ENCODE assay signal across 18 cellular contexts in the genomic region with DNA sequence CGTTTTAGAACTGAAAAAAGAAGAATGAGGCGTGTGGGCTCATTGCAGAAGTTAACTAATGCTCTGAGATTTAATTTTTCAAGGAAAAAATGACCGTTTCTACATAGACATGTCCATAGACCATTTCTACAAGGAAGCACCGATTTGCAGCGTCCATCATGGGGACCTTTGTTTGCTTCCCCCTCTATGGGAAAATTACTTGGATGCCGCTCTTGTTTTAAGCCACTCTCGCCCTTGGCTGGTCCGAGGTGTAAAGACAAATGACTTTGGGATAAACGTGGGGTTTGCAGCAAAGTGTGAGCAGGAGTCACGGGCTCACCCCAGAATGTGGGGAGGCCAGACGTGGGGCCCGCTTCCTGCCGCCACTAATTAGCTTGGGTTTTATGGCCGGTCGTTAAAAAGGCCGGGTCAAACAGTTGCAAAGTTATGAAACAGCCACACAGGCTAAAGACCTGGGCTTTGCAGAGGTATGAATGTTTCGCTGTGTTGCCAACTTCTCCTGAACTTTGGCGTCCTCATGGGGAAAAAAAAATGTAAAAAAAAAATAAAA.
A peak's percentile ranks its signal among the peaks of the same experiment; 100 is the strongest.
DNase-seq lines count a peak whose midpoint lies in the region; TF ChIP-seq lines count a peak whose summit lies in the region.
"Had no signal": no experiment of that assay in that cellular context is flagged by ENCODE, and none has a peak within 500 bp of the region (broad histone marks: within the 10 kb centered on the region; RNA-seq: fewer than 3 reads in every experiment).

No MANE protein-coding gene starts in this region.

- H3K36me3 Mint-ChIP-seq in endodermal cell (ENCODE audit: low read depth) (no peaks in the 10 kb centered on the region), nephron progenitor cell (ENCODE audit: low read depth) (no peaks in the 10 kb centered on the region), type B pancreatic cell (no peaks in the 10 kb centered on the region)

- TF ChIP-seq CTCF in endodermal cell (conservative IDR thresholded peaks at IDR 0.05): no peak
- no peak for TF ChIP-seq CTCF in nephron progenitor cell (IDR thresholded peaks at IDR 0.05)
- TF ChIP-seq CTCF in type B pancreatic cell (conservative IDR thresholded peaks at IDR 0.05): no peak

- H3K27me3 Mint-ChIP-seq in endodermal cell (ENCODE audit: insufficient read depth): peaks cover 2% of the 10 kb centered on the region
- H3K27me3 Mint-ChIP-seq in nephron progenitor cell (ENCODE audit: low read depth, poor library complexity): peaks cover 8% of the 10 kb centered on the region
- H3K27me3 Mint-ChIP-seq in type B pancreatic cell: peaks cover 11% of the 10 kb centered on the region

- no peak overlapping the region for H3K27ac ChIP-seq in endodermal cell (ENCODE audit: low read depth, low read length)
- H3K27ac ChIP-seq: GM23248, KMS-11 had no signal

- H3K4me1 ChIP-seq in endodermal cell (ENCODE audit: control insufficient read depth, insufficient read depth, low read length): no peaks in the 10 kb centered on the region
- H3K4me1 ChIP-seq: BE2C had no signal

- DNase-seq in KBM-7 (peak; percentile 76), endodermal cell (peak; percentile 38), nephron progenitor cell (peak; percentile 29), type B pancreatic cell (ENCODE audit: extremely low spot score, unreplicated experiment) (peak; percentile 45), middle frontal gyrus (ENCODE audit: extremely low spot score, low spot score) (no peak), NCI-H2107 treated with DMSO at 0.1 percent for 48 hours (lab: John Stamatoyannopoulos, UW; ENCODE audit: unreplicated experiment) (no peak)
- no peak for DNase-seq in stimulated activated CD4-positive, alpha-beta T cell treated with anti-CD3 and anti-CD28 coated beads, Interleukin-2, amount 100 ng/mL, for 24 hours
- DNase-seq: BE2C, DMS53, EL, GM23248, NCI-H1417, NCI-H1694 treated with DMSO at 0.1 percent for 48 hours, NCI-H2081 treated with DMSO at 0.1 percent for 48 hours, NCI-H446, NCI-H526, OCI-M1 had no signal

- H3K9ac ChIP-seq in endodermal cell (ENCODE audit: extremely low read depth, low read length, poor library complexity, severe bottlenecking): no peak overlapping the region
- H3K9ac ChIP-seq: GM23248, KMS-11 had no signal

- H3K4me1 Mint-ChIP-seq in endodermal cell (no peaks in the 10 kb centered on the region), nephron progenitor cell (peaks cover 28% of the 10 kb centered on the region), type B pancreatic cell (ENCODE audit: unreplicated experiment) (no peaks in the 10 kb centered on the region)

- no peak overlapping the region for H3K4me3 ChIP-seq in endodermal cell (ENCODE audit: low read length)
- H3K4me3 ChIP-seq: GM23248 had no signal

- H3K9me3 Mint-ChIP-seq in endodermal cell: no peaks in the 10 kb centered on the region
- peaks cover 10% of the 10 kb centered on the region for H3K9me3 Mint-ChIP-seq in nephron progenitor cell
- H3K9me3 Mint-ChIP-seq in type B pancreatic cell: no peaks in the 10 kb centered on the region

- H3K27me3 ChIP-seq in endodermal cell (ENCODE audit: control insufficient read depth, insufficient read depth, low read length, poor library complexity, severe bottlenecking): no peaks in the 10 kb centered on the region
- H3K27me3 ChIP-seq: BE2C had no signal

- H3K36me3 ChIP-seq in endodermal cell (ENCODE audit: control insufficient read depth, insufficient read depth, low read length): no peaks in the 10 kb centered on the region
- H3K36me3 ChIP-seq: BE2C had no signal

- H3K9me3 ChIP-seq in endodermal cell (ENCODE audit: control insufficient read depth, low read length): no peaks in the 10 kb centered on the region
- H3K9me3 ChIP-seq: BE2C had no signal

- no peak overlapping the region for H3K4me3 Mint-ChIP-seq in endodermal cell
- no peak overlapping the region for H3K4me3 Mint-ChIP-seq in nephron progenitor cell
- no peak overlapping the region for H3K4me3 Mint-ChIP-seq in type B pancreatic cell

- in situ Hi-C loops in KBM-7 (cut with MboI; ENCODE audit: low pct_unique_long_range_greater_than_20kb, low sequenced_read_pairs): no loop called here

- H3K27ac Mint-ChIP-seq in endodermal cell (no peak overlapping the region), nephron progenitor cell (no peak overlapping the region), type B pancreatic cell (no peak overlapping the region)

- WGBS in endodermal cell (ENCODE audit: insufficient coverage in 1 of 2, insufficient read length in 1 of 2), 2 experiments: 85 to 91% methylated on average over 13 to 17 of the region's 18 CpGs

Comparison
In these comparisons a context has a peak if more than half of its experiments do, and no peak if none do; other contexts are left out.
1. DNase-seq: peak in KBM-7 (single experiment), endodermal cell (single experiment), nephron progenitor cell (single experiment) and type B pancreatic cell (single experiment); none in middle frontal gyrus (single experiment), NCI-H2107 treated with DMSO at 0.1 percent for 48 hours (single experiment) and stimulated activated CD4-positive, alpha-beta T cell treated with anti-CD3 and anti-CD28 coated beads, Interleukin-2, amount 100 ng/mL, for 24 hours (0 of 2).